Comparison of ENCODE assay signal across 27 cellular contexts in genomic region chrX:43627669-43628068, GRCh38.
"Had no signal": no experiment of that assay in that cellular context is flagged by ENCODE, and none has a peak within 500 bp of the region (broad histone marks: within the 10 kb centered on the region; RNA-seq: fewer than 3 reads in every experiment).

No MANE protein-coding gene starts in this region.

- H3K4me3 Mint-ChIP-seq: mesothelial cell of epicardium; naive thymus-derived CD4-positive, alpha-beta T cell; nephron; neural progenitor cell; stimulated activated memory B cell treated with anti-CD40 and anti-IgM and Interleukin-4, amounts not matched to agents 10 μg/mL and 1 μg/mL and 100 μg/mL, for 72 hours; stimulated activated naive CD8-positive, alpha-beta T cell treated with anti-CD3 and anti-CD28 coated beads, Interleukin-15, Interleukin-2, amounts not matched to agents 100 ng/mL and 50 ng/mL, for 24 hours had no signal

- H3K27ac ChIP-seq: coronary artery, esophagus muscularis mucosa, foreskin keratinocyte, gastroesophageal sphincter, heart left ventricle, left lung, neural progenitor cell, parathyroid adenoma, thoracic aorta, tibial nerve, upper lobe of right lung, uterus had no signal

- H3K4me1 Mint-ChIP-seq: naive thymus-derived CD4-positive, alpha-beta T cell; nephron; neural progenitor cell; stimulated activated memory B cell treated with anti-CD40 and anti-IgM and Interleukin-4, amounts not matched to agents 10 μg/mL and 1 μg/mL and 100 μg/mL, for 72 hours had no signal

- H3K9me3 ChIP-seq: esophagus muscularis mucosa, gastroesophageal sphincter, heart left ventricle, left lung, thoracic aorta, tibial nerve, upper lobe of right lung, uterus had no signal

- H3K36me3 ChIP-seq: esophagus muscularis mucosa, gastroesophageal sphincter, heart left ventricle, left lung, neural progenitor cell, thoracic aorta, tibial nerve, upper lobe of right lung, uterus had no signal

- FAIRE-seq: endothelial cell of umbilical vein had no signal

- H3K4me2 ChIP-seq: hepatocyte, neural progenitor cell had no signal

- H3K27ac Mint-ChIP-seq: mesothelial cell of epicardium; naive thymus-derived CD4-positive, alpha-beta T cell; nephron; neural progenitor cell; progenitor cell of endocrine pancreas; stimulated activated memory B cell treated with anti-CD40 and anti-IgM and Interleukin-4, amounts not matched to agents 10 μg/mL and 1 μg/mL and 100 μg/mL, for 72 hours; stimulated activated naive CD8-positive, alpha-beta T cell treated with anti-CD3 and anti-CD28 coated beads, Interleukin-15, Interleukin-2, amounts not matched to agents 100 ng/mL and 50 ng/mL, for 24 hours had no signal

- H3K9ac ChIP-seq: neural progenitor cell, parathyroid adenoma had no signal

- H2AFZ ChIP-seq: hepatocyte, neural progenitor cell, parathyroid adenoma had no signal

- ATAC-seq: foreskin keratinocyte; gastroesophageal sphincter; heart left ventricle; left lung; naive thymus-derived CD4-positive, alpha-beta T cell; sciatic nerve; stimulated activated memory B cell treated with anti-CD40 and anti-IgM and Interleukin-4, amounts not matched to agents 10 μg/mL and 1 μg/mL and 100 μg/mL, for 72 hours; upper lobe of right lung had no signal

- H3K27me3 ChIP-seq: esophagus muscularis mucosa, foreskin keratinocyte, gastroesophageal sphincter, hepatocyte, left lung, neural progenitor cell, tibial nerve, upper lobe of right lung, uterus had no signal

- DNase-seq: dermis blood vessel endothelial cell; effector memory CD4-positive, alpha-beta T cell; foreskin keratinocyte; heart left ventricle; kidney; left lung; mesenchymal stem cell; naive thymus-derived CD4-positive, alpha-beta T cell; stimulated activated CD4-positive, alpha-beta T cell treated with anti-CD3 and anti-CD28 coated beads, Interleukin-2, amount 100 ng/mL, for 24 hours; stimulated activated CD4-positive, alpha-beta T cell treated with anti-CD3 and anti-CD28 coated beads, Interleukin-4, amount 100 ng/mL, for 24 hours; upper lobe of right lung; uterus had no signal

- H3K27me3 Mint-ChIP-seq: progenitor cell of endocrine pancreas; stimulated activated memory B cell treated with anti-CD40 and anti-IgM and Interleukin-4, amounts not matched to agents 10 μg/mL and 1 μg/mL and 100 μg/mL, for 72 hours; stimulated activated naive CD8-positive, alpha-beta T cell treated with anti-CD3 and anti-CD28 coated beads, Interleukin-15, Interleukin-2, amounts not matched to agents 100 ng/mL and 50 ng/mL, for 24 hours had no signal

- H3K79me2 ChIP-seq: hepatocyte, parathyroid adenoma had no signal

- H3K4me3 ChIP-seq: coronary artery, esophagus muscularis mucosa, gastroesophageal sphincter, heart left ventricle, hepatocyte, left lung, neural progenitor cell, thoracic aorta, tibial nerve, upper lobe of right lung, uterus had no signal

- H3K36me3 Mint-ChIP-seq: mesothelial cell of epicardium; naive thymus-derived CD4-positive, alpha-beta T cell; neural progenitor cell; stimulated activated memory B cell treated with anti-CD40 and anti-IgM and Interleukin-4, amounts not matched to agents 10 μg/mL and 1 μg/mL and 100 μg/mL, for 72 hours had no signal

- H3K4me1 ChIP-seq: esophagus muscularis mucosa, foreskin keratinocyte, gastroesophageal sphincter, heart left ventricle, left lung, neural progenitor cell, parathyroid adenoma, tibial nerve, upper lobe of right lung, uterus had no signal

- H3K9me3 Mint-ChIP-seq: nephron; stimulated activated memory B cell treated with anti-CD40 and anti-IgM and Interleukin-4, amounts not matched to agents 10 μg/mL and 1 μg/mL and 100 μg/mL, for 72 hours; stimulated activated naive CD8-positive, alpha-beta T cell treated with anti-CD3 and anti-CD28 coated beads, Interleukin-15, Interleukin-2, amounts not matched to agents 100 ng/mL and 50 ng/mL, for 24 hours had no signal
